ENCODE assay signal across 2 cellular contexts in genomic region chr6:31784270-31784925, GRCh38.
TF ChIP-seq lines count a peak whose summit lies in the region.

No MANE protein-coding gene starts in this region.

TF ChIP-seq in SK-N-SH, 30 proteins besides CTCF, POLR2A, EP300 and RAD21:
- no peak for TF ChIP-seq MAX (IDR thresholded peaks at IDR 0.05; ENCODE audit: low read depth)
- TF ChIP-seq RFX5 (IDR thresholded peaks at IDR 0.05; ENCODE audit: low read length) = no peak

TF ChIP-seq in SK-N-SH treated with all-trans-retinoic acid at 6 μM for 48 hours, 23 proteins besides CTCF, POLR2A, EP300 and RAD21:
- TF ChIP-seq TSHZ2 (CRISPR knock-in tag; IDR thresholded peaks at IDR 0.05) (no peak), BACH2 (CRISPR knock-in tag; IDR thresholded peaks at IDR 0.05; ENCODE audit: borderline replicate concordance) (no peak), ESRRG (CRISPR knock-in tag; IDR thresholded peaks at IDR 0.05) (no peak), POU6F1 (CRISPR knock-in tag; IDR thresholded peaks at IDR 0.05; ENCODE audit: borderline replicate concordance, low read depth) (no peak), CSDC2 (CRISPR knock-in tag; IDR thresholded peaks at IDR 0.05) (no peak), SNAI2 (CRISPR knock-in tag; IDR thresholded peaks at IDR 0.05) (no peak), RARB (CRISPR knock-in tag; IDR thresholded peaks at IDR 0.05) (no peak), ZNF565 (CRISPR knock-in tag; conservative IDR thresholded peaks at IDR 0.05; ENCODE audit: low read depth) (no peak), ARNTL (CRISPR knock-in tag; IDR thresholded peaks at IDR 0.05; ENCODE audit: borderline replicate concordance, low read depth) (no peak), ISL1 (CRISPR knock-in tag; IDR thresholded peaks at IDR 0.05) (no peak), GLIS3 (CRISPR knock-in tag; IDR thresholded peaks at IDR 0.05) (no peak)
